22 cellular contexts compared by ENCODE assay signal in genomic region chr16:2815299-2815771, GRCh38. TPM values are rescaled to one million over a fixed set of nuclear protein-coding genes. Genes with fewer than 3 reads are reported as not detected.
"Had no signal": no experiment of that assay in that cellular context is flagged by ENCODE, and none has a peak within 500 bp of the region (broad histone marks: within the 10 kb centered on the region; RNA-seq: fewer than 3 reads in every experiment).

No MANE protein-coding gene starts in this region.

- H3K36me3 ChIP-seq: upper lobe of left lung had no signal

- H3K4me1 Mint-ChIP-seq: activated naive CD4-positive, alpha-beta T cell treated with anti-CD3 and anti-CD28 coated beads, Interleukin-2, amount 50 U/mL, for 24 hours; activated T-helper 17 cell treated with anti-CD3 and anti-CD28 coated beads, Interleukin-2, amount 50 U/mL, for 72 hours had no signal

- H3K9me3 Mint-ChIP-seq: activated naive CD4-positive, alpha-beta T cell treated with anti-CD3 and anti-CD28 coated beads, Interleukin-2, amount 50 U/mL, for 24 hours; activated T-helper 17 cell treated with anti-CD3 and anti-CD28 coated beads, Interleukin-2, amount 50 U/mL, for 72 hours; immature natural killer cell had no signal

- H3K27ac ChIP-seq: body of pancreas, coronary artery, foreskin keratinocyte, parathyroid adenoma, SK-N-MC, skin epidermis, upper lobe of left lung, VCaP had no signal

- ATAC-seq: activated T-helper 17 cell treated with anti-CD3 and anti-CD28 coated beads, Interleukin-2, amount 50 U/mL, for 72 hours; body of pancreas; foreskin keratinocyte; left cardiac atrium; stimulated activated naive CD8-positive, alpha-beta T cell treated with anti-CD3 and anti-CD28 coated beads, Interleukin-15, Interleukin-2, amounts not matched to agents 100 U/mL and 50 U/mL, for 24 hours had no signal

- H3K9me3 ChIP-seq: body of pancreas, upper lobe of left lung had no signal

- H3K27me3 ChIP-seq: body of pancreas had no signal

- H3K27ac Mint-ChIP-seq: activated naive CD4-positive, alpha-beta T cell treated with anti-CD3 and anti-CD28 coated beads, Interleukin-2, amount 50 U/mL, for 24 hours; activated T-helper 17 cell treated with anti-CD3 and anti-CD28 coated beads, Interleukin-2, amount 50 U/mL, for 72 hours; immature natural killer cell; naive B cell had no signal

- H3K4me1 ChIP-seq: foreskin keratinocyte, parathyroid adenoma had no signal

- H3K27me3 Mint-ChIP-seq: activated naive CD4-positive, alpha-beta T cell treated with anti-CD3 and anti-CD28 coated beads, Interleukin-2, amount 50 U/mL, for 24 hours had no signal

- H3K4me3 ChIP-seq: body of pancreas, coronary artery, SK-N-MC, skin epidermis, upper lobe of left lung had no signal

- H3K4me3 Mint-ChIP-seq: activated naive CD4-positive, alpha-beta T cell treated with anti-CD3 and anti-CD28 coated beads, Interleukin-2, amount 50 U/mL, for 24 hours; activated T-helper 17 cell treated with anti-CD3 and anti-CD28 coated beads, Interleukin-2, amount 50 U/mL, for 72 hours; immature natural killer cell; naive B cell had no signal

- DNase-seq: activated CD4-positive, alpha-beta T cell treated with anti-CD3 and anti-CD28 coated beads for 1 hour; activated CD4-positive, alpha-beta T cell treated with anti-CD3 and anti-CD28 coated beads, Interleukin-2, amount 50 U/mL, for 4 hours; amniotic stem cell; body of pancreas; caudate nucleus; effector CD4-positive, alpha-beta T cell; foreskin keratinocyte; immature natural killer cell; left cardiac atrium; naive B cell; stimulated activated naive CD8-positive, alpha-beta T cell treated with anti-CD3 and anti-CD28 coated beads, Interleukin-15, Interleukin-2, amounts not matched to agents 100 U/mL and 50 U/mL, for 24 hours had no signal

- H3K36me3 Mint-ChIP-seq: activated naive CD4-positive, alpha-beta T cell treated with anti-CD3 and anti-CD28 coated beads, Interleukin-2, amount 50 U/mL, for 24 hours; immature natural killer cell; naive B cell had no signal

RNA-seq across cellular contexts. Expression of gene PRSS21, which starts 1.7 kb away (rescaled TPM):
- total RNA-seq: left cardiac atrium had no signal

RNA-seq across cellular contexts. Expression of gene ZG16B, which starts 14.8 kb away (rescaled TPM):
- total RNA-seq: body of pancreas, lung microvascular endothelial cell had no signal

RNA-seq across cellular contexts. Expression of gene PRSS41, which starts 17.1 kb away (rescaled TPM):
- total RNA-seq: activated T-helper 17 cell treated with anti-CD3 and anti-CD28 coated beads, Interleukin-2, amount 50 U/mL, for 72 hours; body of pancreas; foreskin keratinocyte; left cardiac atrium; lung microvascular endothelial cell; renal cortical epithelial cell; T-helper 1 cell treated with Interleukin-12 subunit alpha and Interleukin-12 subunit beta and Interleukin-4 antibody, amounts not matched to agents 30 ng/mL and 1 ng/mL, for 36 hours had no signal
- polyA plus RNA-seq: foreskin keratinocyte, immature natural killer cell had no signal

RNA-seq across cellular contexts. Expression of gene PRSS33, which starts 28.0 kb away (rescaled TPM):
- total RNA-seq: activated T-helper 17 cell treated with anti-CD3 and anti-CD28 coated beads, Interleukin-2, amount 50 U/mL, for 72 hours; body of pancreas; foreskin keratinocyte; left cardiac atrium; lung microvascular endothelial cell; renal cortical epithelial cell; T-helper 1 cell treated with Interleukin-12 subunit alpha and Interleukin-12 subunit beta and Interleukin-4 antibody, amounts not matched to agents 30 ng/mL and 1 ng/mL, for 36 hours had no signal
- polyA plus RNA-seq: foreskin keratinocyte had no signal
